15 cellular contexts compared by ENCODE assay signal in the genomic region with DNA sequence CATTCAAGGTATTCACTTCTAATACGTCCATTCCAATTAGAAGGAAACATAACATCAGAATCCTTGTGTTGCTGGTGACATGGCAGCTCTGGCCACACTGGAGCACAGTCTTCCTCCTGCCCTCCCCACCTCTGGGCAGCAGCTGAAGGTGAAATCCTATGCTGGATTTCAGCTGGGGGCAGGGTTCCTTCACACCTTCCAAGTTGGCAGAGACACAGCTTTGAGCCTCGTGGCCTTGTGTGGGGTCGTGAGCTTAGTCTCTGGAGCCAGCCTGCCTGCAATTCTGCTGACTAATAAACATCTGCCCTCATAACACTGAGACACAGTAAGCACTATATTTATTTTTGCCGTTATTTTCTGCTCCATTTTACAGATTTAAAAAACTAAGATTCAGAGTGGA.
A peak's percentile ranks its signal among the peaks of the same experiment; 100 is the strongest.
DNase-seq lines count a peak whose midpoint lies in the region; ATAC-seq and TF ChIP-seq lines count a peak whose summit lies in the region.
"Had no signal": no experiment of that assay in that cellular context is flagged by ENCODE, and none has a peak within 500 bp of the region (broad histone marks: within the 10 kb centered on the region; RNA-seq: fewer than 3 reads in every experiment).

No MANE protein-coding gene starts in this region.

- H3K4me3 ChIP-seq in choroid plexus epithelial cell (ENCODE audit: low read depth, low read length) (no peak overlapping the region), skeletal muscle tissue (ENCODE audit: low read length in 3 of 3) (no peak overlapping the region)
- H3K4me3 ChIP-seq: BLaER1 treated with 17β-estradiol and CSF1 and Interleukin-3, amounts not matched to agents 10 nM and 100 nM; HAP-1 had no signal

- no peaks in the 10 kb centered on the region for H3K27me3 Mint-ChIP-seq in activated CD4-positive, alpha-beta T cell treated with anti-CD3 and anti-CD28 coated beads for 36 hours

- DNase-seq in NCI-H82 (lab: John Stamatoyannopoulos, UW) (peak; percentile 41), NCI-H82 treated with DMSO at 0.1 percent for 48 hours (lab: John Stamatoyannopoulos, UW; ENCODE audit: unreplicated experiment) (no peak), choroid plexus epithelial cell (ENCODE audit: low read depth) (peak; percentile 6), NCI-H526 (lab: John Stamatoyannopoulos, UW) (no peak), ACHN (no peak)
- no peak for DNase-seq in activated CD4-positive, alpha-beta T cell treated with anti-CD3 and anti-CD28 coated beads for 36 hours
- DNase-seq: 8988T; Calu3; CD8-positive, alpha-beta T cell; DMS79 treated with DMSO at 0.1 percent for 48 hours; GF-D8 had no signal

- no peaks in the 10 kb centered on the region for H3K9me3 ChIP-seq in skeletal muscle tissue (ENCODE audit: control insufficient read depth in 3 of 3, low read length in 3 of 3)
- H3K9me3 ChIP-seq: HAP-1 had no signal

- H3K9me3 Mint-ChIP-seq in activated CD4-positive, alpha-beta T cell treated with anti-CD3 and anti-CD28 coated beads for 36 hours (ENCODE audit: low read depth), result peaks cover 3% of the 10 kb centered on the region
- H3K9me3 Mint-ChIP-seq: CD8-positive, alpha-beta T cell had no signal

- CTCF ChIA-PET in activated CD4-positive, alpha-beta T cell treated with anti-CD3 and anti-CD28 coated beads for 36 hours (lab: Charles Lee), result no interaction called here

- peak overlapping the region; percentile 6 for H3K27ac ChIP-seq in skeletal muscle tissue (ENCODE audit: low read depth, low read length)
- H3K27ac ChIP-seq: BLaER1 treated with 17β-estradiol and CSF1 and Interleukin-3, amounts not matched to agents 10 nM and 100 nM had no signal

- no peak overlapping the region for H3K4me3 Mint-ChIP-seq in activated CD4-positive, alpha-beta T cell treated with anti-CD3 and anti-CD28 coated beads for 36 hours
- H3K4me3 Mint-ChIP-seq: B cell; CD8-positive, alpha-beta T cell had no signal

- H3K4me1 ChIP-seq in skeletal muscle tissue (ENCODE audit: control insufficient read depth in 3 of 3, insufficient read depth in 3 of 3, low read length in 3 of 3), result peaks cover 11 to 21% (median 17%) of the 10 kb centered on the region in 3 donors
- H3K4me1 ChIP-seq: HAP-1 had no signal

- POLR2A ChIA-PET in activated CD4-positive, alpha-beta T cell treated with anti-CD3 and anti-CD28 coated beads for 36 hours (lab: Charles Lee), result no interaction called here

- intact Hi-C loops in activated CD4-positive, alpha-beta T cell treated with anti-CD3 and anti-CD28 coated beads for 36 hours (cut with DNase I, micrococcal nuclease), result no loop called here

- in situ Hi-C loops in ACHN (cut with HindIII; ENCODE audit: low pct_ligation_motif_present, low pct_unique_long_range_greater_than_20kb, low sequenced_read_pairs), result no loop called here

- no peaks in the 10 kb centered on the region for H3K36me3 ChIP-seq in skeletal muscle tissue (ENCODE audit: control insufficient read depth in 3 of 3, insufficient read depth in 3 of 3, low read length in 3 of 3)
- H3K36me3 ChIP-seq: BLaER1 treated with 17β-estradiol and CSF1 and Interleukin-3, amounts not matched to agents 10 nM and 100 nM; HAP-1 had no signal

- no peaks in the 10 kb centered on the region for H3K36me3 Mint-ChIP-seq in activated CD4-positive, alpha-beta T cell treated with anti-CD3 and anti-CD28 coated beads for 36 hours (ENCODE audit: low read depth)
- H3K36me3 Mint-ChIP-seq: CD8-positive, alpha-beta T cell had no signal

- H3K27me3 ChIP-seq in skeletal muscle tissue (ENCODE audit: control insufficient read depth in 3 of 3, insufficient read depth in 3 of 3, low read length in 3 of 3), result no peaks in the 10 kb centered on the region
- H3K27me3 ChIP-seq: BLaER1 treated with 17β-estradiol and CSF1 and Interleukin-3, amounts not matched to agents 10 nM and 100 nM had no signal

- H3K27ac Mint-ChIP-seq in activated CD4-positive, alpha-beta T cell treated with anti-CD3 and anti-CD28 coated beads for 36 hours, result no peak overlapping the region
- H3K27ac Mint-ChIP-seq: B cell; CD8-positive, alpha-beta T cell had no signal

- no peak for ATAC-seq in activated CD4-positive, alpha-beta T cell treated with anti-CD3 and anti-CD28 coated beads for 36 hours
- ATAC-seq: CD8-positive, alpha-beta T cell had no signal

- no peak for TF ChIP-seq CTCF in choroid plexus epithelial cell (conservative IDR thresholded peaks at IDR 0.05; ENCODE audit: low read depth, low read length)

- H3K9ac ChIP-seq in skeletal muscle tissue (ENCODE audit: low read depth in 1 of 3, low read length in 3 of 3), result no peak overlapping the region
- H3K9ac ChIP-seq: BLaER1 treated with 17β-estradiol and CSF1 and Interleukin-3, amounts not matched to agents 10 nM and 100 nM had no signal

- H3K4me1 Mint-ChIP-seq in activated CD4-positive, alpha-beta T cell treated with anti-CD3 and anti-CD28 coated beads for 36 hours, result peaks cover 10% of the 10 kb centered on the region
- H3K4me1 Mint-ChIP-seq: B cell had no signal

Comparison
In these comparisons a context has a peak if more than half of its experiments do, and no peak if none do; other contexts are left out.
1. DNase-seq: peak in NCI-H82 (single experiment) and choroid plexus epithelial cell (single experiment); none in NCI-H82 treated with DMSO at 0.1 percent for 48 hours (single experiment), NCI-H526 (0 of 2), activated CD4-positive, alpha-beta T cell treated with anti-CD3 and anti-CD28 coated beads for 36 hours (single experiment) and ACHN (single experiment).